17 cellular contexts compared by ENCODE assay signal in genomic region chrY:14618513-14618912, GRCh38.
"Had no signal": no experiment of that assay in that cellular context is flagged by ENCODE, and none has a peak within 500 bp of the region (broad histone marks: within the 10 kb centered on the region; RNA-seq: fewer than 3 reads in every experiment).

No MANE protein-coding gene starts in this region.

- ATAC-seq: activated CD8-positive, alpha-beta T cell treated with anti-CD3 and anti-CD28 coated beads, Interleukin-2, amount 10 ng/mL, durations not matched to agents 7 days and 5 days; activated naive CD4-positive, alpha-beta T cell treated with anti-CD3 and anti-CD28 coated beads, Interleukin-2, amount 50 U/mL, for 72 hours had no signal

- H3K27ac ChIP-seq: neural progenitor cell, thoracic aorta had no signal

- H3K9me3 ChIP-seq: thoracic aorta had no signal

- H3K27me3 ChIP-seq: neural progenitor cell had no signal

- DNase-seq: activated B cell treated with CpG ODN at 0.5 μM for 24 hours; activated CD4-positive, alpha-beta T cell treated with anti-CD3 and anti-CD28 coated beads, Interleukin-2, amount 10 ng/mL, durations not matched to agents 24 days and 14 days; activated CD8-positive, alpha-beta memory T cell treated with anti-CD3 and anti-CD28 coated beads, Interleukin-2, amount 50 U/mL, for 4 hours; activated CD8-positive, alpha-beta T cell treated with anti-CD3 and anti-CD28 coated beads, Interleukin-2, amount 10 ng/mL, durations not matched to agents 7 days and 5 days; activated effector memory CD4-positive, alpha-beta T cell treated with anti-CD3 and anti-CD28 coated beads, Interleukin-2, amount 50 U/mL, for 16 hours; activated T-cell treated with anti-CD3 and anti-CD28 coated beads, Interleukin-2, amount 50 U/mL, for 48 hours; amniotic stem cell; cortex of kidney; effector CD8-positive, alpha-beta T cell; midbrain; stimulated activated CD4-positive, alpha-beta T cell treated with anti-CD3 and anti-CD28 coated beads, Interleukin-12 subunit alpha, Interleukin-12 subunit beta, amount 100 ng/mL, for 4 hours; stimulated activated CD4-positive, alpha-beta T cell treated with anti-CD3 and anti-CD28 coated beads, Interleukin-2, amount 100 ng/mL, for 24 hours; T-helper 2 cell had no signal

- H3K4me3 ChIP-seq: lung, neural progenitor cell, thoracic aorta had no signal

- H3K36me3 ChIP-seq: neural progenitor cell, thoracic aorta had no signal

- H3K4me1 ChIP-seq: neural progenitor cell had no signal
